ENCODE assay signal across 1 cellular context in the genomic region with DNA sequence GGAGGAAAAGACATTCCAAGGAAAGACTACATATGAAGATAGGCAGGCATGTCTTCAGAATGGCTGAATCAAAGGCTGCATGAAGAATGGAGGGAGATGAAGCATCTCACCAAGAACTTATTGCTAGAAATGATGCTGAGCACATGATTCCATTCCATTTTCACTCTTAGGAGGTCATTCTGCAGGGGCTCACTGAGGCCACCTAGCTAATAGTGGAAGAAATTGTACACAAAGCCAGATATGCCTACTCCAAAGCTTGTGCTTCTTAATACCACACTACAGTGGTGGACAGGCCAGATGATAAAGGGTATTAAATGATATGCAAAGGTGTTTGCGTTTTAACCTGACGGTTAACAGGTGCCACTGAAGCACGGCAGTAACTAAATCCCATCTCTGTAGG.
TF ChIP-seq lines count a peak whose summit lies in the region.

No MANE protein-coding gene starts in this region.

TF ChIP-seq in WTC11, 78 proteins besides CTCF, POLR2A, EP300 and RAD21 (continued from another document):
- TF ChIP-seq, protein P1, sequence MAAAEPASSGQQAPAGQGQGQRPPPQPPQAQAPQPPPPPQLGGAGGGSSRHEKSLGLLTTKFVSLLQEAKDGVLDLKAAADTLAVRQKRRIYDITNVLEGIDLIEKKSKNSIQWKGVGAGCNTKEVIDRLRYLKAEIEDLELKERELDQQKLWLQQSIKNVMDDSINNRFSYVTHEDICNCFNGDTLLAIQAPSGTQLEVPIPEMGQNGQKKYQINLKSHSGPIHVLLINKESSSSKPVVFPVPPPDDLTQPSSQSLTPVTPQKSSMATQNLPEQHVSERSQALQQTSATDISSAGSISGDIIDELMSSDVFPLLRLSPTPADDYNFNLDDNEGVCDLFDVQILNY (CRISPR knock-in tag; IDR thresholded peaks at IDR 0.05) = no peak
- no peak for TF ChIP-seq ZBTB21 (CRISPR knock-in tag; IDR thresholded peaks at IDR 0.05; ENCODE audit: borderline replicate concordance)
- TF ChIP-seq GRHL2 (CRISPR knock-in tag; IDR thresholded peaks at IDR 0.05; ENCODE audit: insufficient replicate concordance, severe bottlenecking) = no peak
- TF ChIP-seq, protein P2, sequence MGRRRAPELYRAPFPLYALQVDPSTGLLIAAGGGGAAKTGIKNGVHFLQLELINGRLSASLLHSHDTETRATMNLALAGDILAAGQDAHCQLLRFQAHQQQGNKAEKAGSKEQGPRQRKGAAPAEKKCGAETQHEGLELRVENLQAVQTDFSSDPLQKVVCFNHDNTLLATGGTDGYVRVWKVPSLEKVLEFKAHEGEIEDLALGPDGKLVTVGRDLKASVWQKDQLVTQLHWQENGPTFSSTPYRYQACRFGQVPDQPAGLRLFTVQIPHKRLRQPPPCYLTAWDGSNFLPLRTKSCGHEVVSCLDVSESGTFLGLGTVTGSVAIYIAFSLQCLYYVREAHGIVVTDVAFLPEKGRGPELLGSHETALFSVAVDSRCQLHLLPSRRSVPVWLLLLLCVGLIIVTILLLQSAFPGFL (CRISPR knock-in tag; IDR thresholded peaks at IDR 0.05; ENCODE audit: borderline replicate concordance) = no peak
- TF ChIP-seq E2F4 (CRISPR knock-in tag; IDR thresholded peaks at IDR 0.05; ENCODE audit: borderline replicate concordance, low read depth) = no peak
- no peak for TF ChIP-seq FOXK1 (CRISPR knock-in tag; IDR thresholded peaks at IDR 0.05)
- no peak for TF ChIP-seq CREB1 (CRISPR knock-in tag; IDR thresholded peaks at IDR 0.05)
- TF ChIP-seq, protein P3, sequence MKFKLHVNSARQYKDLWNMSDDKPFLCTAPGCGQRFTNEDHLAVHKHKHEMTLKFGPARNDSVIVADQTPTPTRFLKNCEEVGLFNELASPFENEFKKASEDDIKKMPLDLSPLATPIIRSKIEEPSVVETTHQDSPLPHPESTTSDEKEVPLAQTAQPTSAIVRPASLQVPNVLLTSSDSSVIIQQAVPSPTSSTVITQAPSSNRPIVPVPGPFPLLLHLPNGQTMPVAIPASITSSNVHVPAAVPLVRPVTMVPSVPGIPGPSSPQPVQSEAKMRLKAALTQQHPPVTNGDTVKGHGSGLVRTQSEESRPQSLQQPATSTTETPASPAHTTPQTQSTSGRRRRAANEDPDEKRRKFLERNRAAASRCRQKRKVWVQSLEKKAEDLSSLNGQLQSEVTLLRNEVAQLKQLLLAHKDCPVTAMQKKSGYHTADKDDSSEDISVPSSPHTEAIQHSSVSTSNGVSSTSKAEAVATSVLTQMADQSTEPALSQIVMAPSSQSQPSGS (CRISPR knock-in tag; IDR thresholded peaks at IDR 0.05; ENCODE audit: borderline replicate concordance, low read depth) = no peak
- no peak for TF ChIP-seq NR1H2 (CRISPR knock-in tag; IDR thresholded peaks at IDR 0.05)
- TF ChIP-seq FOXP1 (CRISPR knock-in tag; IDR thresholded peaks at IDR 0.05; ENCODE audit: borderline replicate concordance) = no peak
- no peak for TF ChIP-seq SP1 (CRISPR knock-in tag; conservative IDR thresholded peaks at IDR 0.05)
- TF ChIP-seq SOX15 (CRISPR knock-in tag; IDR thresholded peaks at IDR 0.05) = no peak
- TF ChIP-seq ETV6 (CRISPR knock-in tag; IDR thresholded peaks at IDR 0.05) = no peak
- no peak for TF ChIP-seq ESRRA (CRISPR knock-in tag; IDR thresholded peaks at IDR 0.05; ENCODE audit: borderline replicate concordance)
- TF ChIP-seq ZNF219 (CRISPR knock-in tag; IDR thresholded peaks at IDR 0.05; ENCODE audit: borderline replicate concordance) = no peak
- TF ChIP-seq ZNF121 (CRISPR knock-in tag; IDR thresholded peaks at IDR 0.05) = no peak
- TF ChIP-seq, protein P4, sequence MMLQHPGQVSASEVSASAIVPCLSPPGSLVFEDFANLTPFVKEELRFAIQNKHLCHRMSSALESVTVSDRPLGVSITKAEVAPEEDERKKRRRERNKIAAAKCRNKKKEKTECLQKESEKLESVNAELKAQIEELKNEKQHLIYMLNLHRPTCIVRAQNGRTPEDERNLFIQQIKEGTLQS (CRISPR knock-in tag; conservative IDR thresholded peaks at IDR 0.05) = no peak
